10 cellular contexts compared by ENCODE assay signal in genomic region chr1:68495532-68495931, GRCh38. TPM values are rescaled to one million over a fixed set of nuclear protein-coding genes. Genes with fewer than 3 reads are reported as not detected.
DNase-seq lines count a peak whose midpoint lies in the region; ATAC-seq, FAIRE-seq and TF ChIP-seq lines count a peak whose summit lies in the region.
"Had no signal": no experiment of that assay in that cellular context is flagged by ENCODE, and none has a peak within 500 bp of the region (broad histone marks: within the 10 kb centered on the region; RNA-seq: fewer than 3 reads in every experiment).

No MANE protein-coding gene starts in this region.

- H3K4me1 ChIP-seq in HUES64 (ENCODE audit: insufficient read depth, low read length) (peaks cover 18% of the 10 kb centered on the region), kidney (ENCODE audit: control insufficient read depth in 1 of 2, insufficient read depth in 1 of 2, low read depth in 1 of 2, low read length in 2 of 2) (peaks cover 5 to 8% of the 10 kb centered on the region in 2 donors)

- H3K4me3 ChIP-seq in HUES64 (ENCODE audit: low read length): peak overlapping the region; percentile 97
- H3K4me3 ChIP-seq in kidney (ENCODE audit: low read length in 2 of 2): no peak overlapping the region

- peak overlapping the region; percentile 91 for H3K4me3 Mint-ChIP-seq in activated CD4-positive, alpha-beta memory T cell treated with anti-CD3 and anti-CD28 coated beads, Interleukin-2, amount 10 ng/mL, durations not matched to agents 7 days and 5 days
- peak overlapping the region in 6 of 8 donors; percentile 13 to 95 (median 86) for H3K4me3 Mint-ChIP-seq in naive B cell

- H3K9me3 Mint-ChIP-seq in activated CD4-positive, alpha-beta memory T cell treated with anti-CD3 and anti-CD28 coated beads, Interleukin-2, amount 10 ng/mL, durations not matched to agents 7 days and 5 days: peaks cover 3% of the 10 kb centered on the region
- no peaks in the 10 kb centered on the region for H3K9me3 Mint-ChIP-seq in naive B cell

- H3K36me3 Mint-ChIP-seq in activated CD4-positive, alpha-beta memory T cell treated with anti-CD3 and anti-CD28 coated beads, Interleukin-2, amount 10 ng/mL, durations not matched to agents 7 days and 5 days (ENCODE audit: low read depth): peaks cover 27% of the 10 kb centered on the region
- no peaks in the 10 kb centered on the region for H3K36me3 Mint-ChIP-seq in naive B cell

- peaks cover 12% of the 10 kb centered on the region for H3K27me3 Mint-ChIP-seq in activated CD4-positive, alpha-beta memory T cell treated with anti-CD3 and anti-CD28 coated beads, Interleukin-2, amount 10 ng/mL, durations not matched to agents 7 days and 5 days
- H3K27me3 Mint-ChIP-seq in naive B cell: peaks cover 13 to 27% (median 13%) of the 10 kb centered on the region in 3 donors

- POLR2A ChIA-PET in activated CD4-positive, alpha-beta memory T cell treated with anti-CD3 and anti-CD28 coated beads, Interleukin-2, amount 10 ng/mL, durations not matched to agents 7 days and 5 days (lab: Charles Lee): no interaction called here

- 78% methylated on average over 2 of the region's 3 CpGs for WGBS in HUES64

- CTCF ChIA-PET in activated CD4-positive, alpha-beta memory T cell treated with anti-CD3 and anti-CD28 coated beads, Interleukin-2, amount 10 ng/mL, durations not matched to agents 7 days and 5 days (lab: Charles Lee): interaction anchor here (1.0 to 2.0 kb wide), 3 partner anchors 8 to 26 kb away, joined by 3 to 8 read pairs (median 3); no protein-coding TSS in a partner anchor

- peak overlapping the region; percentile 87 for H3K27ac Mint-ChIP-seq in activated CD4-positive, alpha-beta memory T cell treated with anti-CD3 and anti-CD28 coated beads, Interleukin-2, amount 10 ng/mL, durations not matched to agents 7 days and 5 days
- H3K27ac Mint-ChIP-seq in naive B cell: no peak overlapping the region

- no peak for ATAC-seq in naive B cell (ENCODE audit: low read depth in 2 of 2)
- ATAC-seq in HG03280 (IDR thresholded peaks at IDR 0.05; ENCODE audit: unreplicated experiment): no peak

- intact Hi-C loops in kidney (cut with DNase I): no loop called here

- no peak for TF ChIP-seq CTCF in kidney (IDR thresholded peaks at IDR 0.05; ENCODE audit: borderline replicate concordance, extremely low read depth, insufficient read depth)

- H3K9me3 ChIP-seq in HUES64 (ENCODE audit: insufficient read depth, low read depth, low read length) (no peaks in the 10 kb centered on the region; the same call in 1 of the 2 replicates), kidney (ENCODE audit: control insufficient read depth in 1 of 2, low read length in 2 of 2) (no peaks in the 10 kb centered on the region)

- H3K4me1 Mint-ChIP-seq in activated CD4-positive, alpha-beta memory T cell treated with anti-CD3 and anti-CD28 coated beads, Interleukin-2, amount 10 ng/mL, durations not matched to agents 7 days and 5 days: peaks cover 30% of the 10 kb centered on the region
- H3K4me1 Mint-ChIP-seq in naive B cell: peaks cover 12 to 18% (median 17%) of the 10 kb centered on the region in 3 donors

- H3K27ac ChIP-seq in HUES64 (ENCODE audit: low read depth, low read length) (no peak overlapping the region), kidney (ENCODE audit: low read depth in 2 of 2, low read length in 2 of 2) (no peak overlapping the region)

- FAIRE-seq in kidney (lab: Jason Lieb, UNC) (no peak), RCC 7860 (lab: Jason Lieb, UNC) (no peak)

- no peaks in the 10 kb centered on the region for H3K27me3 ChIP-seq in HUES64 (ENCODE audit: insufficient read depth, low read length)

- H3K9ac ChIP-seq in HUES64 (ENCODE audit: low read depth, low read length): 0 out of 2 replicates have a peak overlapping the region, but pooled peaks have one; percentile 96
- H3K9ac ChIP-seq in kidney (ENCODE audit: low read length in 2 of 2): no peak overlapping the region

- H3K36me3 ChIP-seq in HUES64 (ENCODE audit: insufficient read depth, low read length): peaks cover 37% of the 10 kb centered on the region
- H3K36me3 ChIP-seq in kidney (ENCODE audit: control insufficient read depth in 1 of 2, insufficient read depth in 2 of 2, low read length in 2 of 2): no peaks in the 10 kb centered on the region

- peak; percentile 19 for DNase-seq in ELR (ENCODE audit: low read depth)
- DNase-seq in activated CD4-positive, alpha-beta memory T cell treated with anti-CD3 and anti-CD28 coated beads, Interleukin-2, amount 10 ng/mL, durations not matched to agents 7 days and 5 days: no peak
- no peak for DNase-seq in naive B cell
- DNase-seq in kidney: no peak
- DNase-seq in NOMO-1 treated with DMSO at 0.1 percent for 48 hours (lab: John Stamatoyannopoulos, UW; ENCODE audit: unreplicated experiment): no peak
- no peak for DNase-seq in RCC 7860 (ENCODE audit: low spot score)
- DNase-seq: activated CD4-positive, CD25-positive, alpha-beta regulatory T cell; hippocampal formation had no signal

RNA-seq across cellular contexts. Expression of gene DEPDC1, which starts 1.4 kb away (rescaled TPM):
- 23.2 TPM for polyA plus RNA-seq in HUES64 (2013, experiment 1 of 2)
- 31.3 TPM for polyA plus RNA-seq in HUES64 (2013, experiment 2 of 2)
- 10 to 100 TPM; 25.7 to 29.6 TPM for total RNA-seq in activated CD4-positive, alpha-beta memory T cell treated with anti-CD3 and anti-CD28 coated beads, Interleukin-2, amount 10 ng/mL, durations not matched to agents 7 days and 5 days
- not detected for polyA plus RNA-seq in naive B cell (ENCODE audit: low read depth in 6 of 6)
- 0.63 TPM for total RNA-seq in kidney
- not detected for polyA plus RNA-seq in kidney (ENCODE audit: insufficient read depth, low read depth, low replicate concordance)

RNA-seq across cellular contexts. Expression of gene RPE65, which starts 45.8 kb away (rescaled TPM):
- not detected for polyA plus RNA-seq in HUES64 (2013, experiment 1 of 2)
- polyA plus RNA-seq in HUES64 (2013, experiment 2 of 2): not detected
- total RNA-seq in activated CD4-positive, alpha-beta memory T cell treated with anti-CD3 and anti-CD28 coated beads, Interleukin-2, amount 10 ng/mL, durations not matched to agents 7 days and 5 days: not detected
- not detected for polyA plus RNA-seq in naive B cell (ENCODE audit: low read depth in 6 of 6)
- total RNA-seq in kidney: not detected
- not detected for polyA plus RNA-seq in kidney (ENCODE audit: insufficient read depth, low read depth, low replicate concordance)

Comparison
In these comparisons a context has a peak if more than half of its experiments do, and no peak if none do; other contexts are left out.
1. RNA of gene DEPDC1, which starts 1.4 kb away (total RNA-seq): 25.7 to 29.6 TPM in activated CD4-positive, alpha-beta memory T cell treated with anti-CD3 and anti-CD28 coated beads, Interleukin-2, amount 10 ng/mL, durations not matched to agents 7 days and 5 days; 0.63 TPM in kidney (single experiment); every median in the first group is over 10 times any median in the second.